In genomic region chr2:120592084-120592483, GRCh38 we compare ENCODE assay signal across 28 cellular contexts.
"Had no signal": no experiment of that assay in that cellular context is flagged by ENCODE, and none has a peak within 500 bp of the region (broad histone marks: within the 10 kb centered on the region; RNA-seq: fewer than 3 reads in every experiment).

No MANE protein-coding gene starts in this region.

- H3K27ac ChIP-seq: neural progenitor cell, psoas muscle, testis, tibial artery, upper lobe of left lung, uterus had no signal

- DNase-seq: cerebellar nuclear complex; cortex of kidney; effector memory CD8-positive, alpha-beta T cell; hypothalamus; immature natural killer cell; islet precursor cell; kidney glomerular epithelial cell; left colon; mesenchymal stem cell; naive B cell; nucleus accumbens; psoas muscle; stimulated activated CD4-positive, alpha-beta T cell treated with anti-CD3 and anti-CD28 coated beads, Interleukin-4, amount 100 ng/mL, for 4 hours; stimulated activated naive CD8-positive, alpha-beta T cell treated with anti-CD3 and anti-CD28 coated beads, Interleukin-15, Interleukin-2, amounts not matched to agents 100 U/mL and 50 U/mL, for 24 hours; substantia nigra; testis; tibial artery; upper lobe of left lung; uterus had no signal

- H3K4me1 Mint-ChIP-seq: immature natural killer cell; stimulated activated memory B cell treated with anti-CD40 and anti-IgM and Interleukin-4, amounts not matched to agents 10 μg/mL and 1 μg/mL and 100 μg/mL, for 72 hours had no signal

- H3K4me1 ChIP-seq: uterus had no signal

- H3K36me3 Mint-ChIP-seq: immature natural killer cell; mesothelial cell of epicardium; naive B cell; neural progenitor cell; stimulated activated memory B cell treated with anti-CD40 and anti-IgM and Interleukin-4, amounts not matched to agents 10 μg/mL and 1 μg/mL and 100 μg/mL, for 72 hours had no signal

- H3K4me3 Mint-ChIP-seq: effector memory CD8-positive, alpha-beta T cell; immature natural killer cell; mesothelial cell of epicardium; naive B cell; nephron; neural progenitor cell; stimulated activated memory B cell treated with anti-CD40 and anti-IgM and Interleukin-4, amounts not matched to agents 10 μg/mL and 1 μg/mL and 100 μg/mL, for 72 hours had no signal

- H3K27me3 ChIP-seq: testis, uterus had no signal

- H3K9me3 ChIP-seq: mucosa of descending colon, psoas muscle, testis, tibial artery, upper lobe of left lung, uterus had no signal

- FAIRE-seq: endometrium, frontal cortex had no signal

- H2AFZ ChIP-seq: neural progenitor cell had no signal

- H3K4me3 ChIP-seq: lung, mucosa of descending colon, neural progenitor cell, psoas muscle, testis, tibial artery, upper lobe of left lung, uterus had no signal

- H3K27ac Mint-ChIP-seq: effector memory CD8-positive, alpha-beta T cell; immature natural killer cell; mesothelial cell of epicardium; naive B cell; nephron; neural progenitor cell; stimulated activated memory B cell treated with anti-CD40 and anti-IgM and Interleukin-4, amounts not matched to agents 10 μg/mL and 1 μg/mL and 100 μg/mL, for 72 hours had no signal

- H3K9me3 Mint-ChIP-seq: effector memory CD8-positive, alpha-beta T cell; immature natural killer cell; mesothelial cell of epicardium; nephron; neural progenitor cell; stimulated activated memory B cell treated with anti-CD40 and anti-IgM and Interleukin-4, amounts not matched to agents 10 μg/mL and 1 μg/mL and 100 μg/mL, for 72 hours had no signal

- H3K4me2 ChIP-seq: neural progenitor cell had no signal

- H3K9ac ChIP-seq: neural progenitor cell had no signal

- ATAC-seq: effector memory CD8-positive, alpha-beta T cell; left colon; mucosa of descending colon; psoas muscle; sciatic nerve; stimulated activated memory B cell treated with anti-CD40 and anti-IgM and Interleukin-4, amounts not matched to agents 10 μg/mL and 1 μg/mL and 100 μg/mL, for 72 hours; stimulated activated naive CD8-positive, alpha-beta T cell treated with anti-CD3 and anti-CD28 coated beads, Interleukin-15, Interleukin-2, amounts not matched to agents 100 U/mL and 50 U/mL, for 24 hours had no signal

- H3K36me3 ChIP-seq: neural progenitor cell, tibial artery, upper lobe of left lung, uterus had no signal
